ENCODE assay signal across 8 cellular contexts in genomic region chr15:101277038-101277822, GRCh38. TPM values are rescaled to one million over a fixed set of nuclear protein-coding genes. Genes with fewer than 3 reads are reported as not detected.
DNase-seq lines count a peak whose midpoint lies in the region; ATAC-seq and TF ChIP-seq lines count a peak whose summit lies in the region.

A gene with protein sequence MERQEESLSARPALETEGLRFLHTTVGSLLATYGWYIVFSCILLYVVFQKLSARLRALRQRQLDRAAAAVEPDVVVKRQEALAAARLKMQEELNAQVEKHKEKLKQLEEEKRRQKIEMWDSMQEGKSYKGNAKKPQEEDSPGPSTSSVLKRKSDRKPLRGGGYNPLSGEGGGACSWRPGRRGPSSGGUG (minus strand): TSS chr15:101277485. CDS start chr15:101277417, 68 bp downstream.

- TF ChIP-seq CTCF in LNCaP clone FGC (IDR thresholded peaks at IDR 0.05; ENCODE audit: control insufficient read depth, extremely low read depth, insufficient read depth): no peak
- TF ChIP-seq CTCF in suprapubic skin (IDR thresholded peaks at IDR 0.05): no peak

- H3K4me3 ChIP-seq in LNCaP clone FGC (ENCODE audit: low read depth, low read length) (peak within 1 kb of the TSS; percentile 92), suprapubic skin (peak within 1 kb of the TSS; percentile 77)

- peak in 1 of 2 donors; percentile 83 for TF ChIP-seq POLR2A in suprapubic skin (IDR thresholded peaks at IDR 0.05)

- H3K27me3 ChIP-seq in suprapubic skin: no peaks in the 10 kb centered on the region

- ATAC-seq in SK-N-SH treated with all-trans-retinoic acid at 6 μM for 48 hours: peak; percentile 95

- peak; percentile 60 for TF ChIP-seq EP300 in suprapubic skin (IDR thresholded peaks at IDR 0.05)

- no peaks in the 10 kb centered on the region for H3K9me3 ChIP-seq in suprapubic skin

- peaks cover 57% of the 10 kb centered on the region for H3K36me3 ChIP-seq in suprapubic skin

- peak; percentile 82 for DNase-seq in GDM1 (lab: John Stamatoyannopoulos, UW)
- DNase-seq in GOT3 (lab: John Stamatoyannopoulos, UW): peak; percentile 72
- no peak for DNase-seq in LNCaP clone FGC (ENCODE audit: low read depth)
- DNase-seq in activated naive CD4-positive, alpha-beta T cell treated with anti-CD3 and anti-CD28 coated beads, Interleukin-2, amount 50 U/mL, for 16 hours: peak; percentile 89
- DNase-seq in germinal center (ENCODE audit: low spot score): peak; percentile 90
- DNase-seq in occipital lobe (lab: John Stamatoyannopoulos, UW): peak; percentile 80
- peak; percentile 92 to 95 for DNase-seq in suprapubic skin (ENCODE audit: low spot score in 2 of 2)

- WGBS in suprapubic skin: under 1% methylated on average over 35 of the region's 91 CpGs

- peak within 1 kb of the TSS; percentile 87 for H3K27ac ChIP-seq in suprapubic skin

- peaks cover 20% of the 10 kb centered on the region for H3K4me1 ChIP-seq in suprapubic skin

TF ChIP-seq in SK-N-SH treated with all-trans-retinoic acid at 6 μM for 48 hours, 23 proteins besides CTCF, POLR2A, EP300 and RAD21:
- TF ChIP-seq ZFP3 (CRISPR knock-in tag; IDR thresholded peaks at IDR 0.05): peak; percentile 98
- TF ChIP-seq ISL1 (CRISPR knock-in tag; IDR thresholded peaks at IDR 0.05): no peak
- TF ChIP-seq GLIS3 (CRISPR knock-in tag; IDR thresholded peaks at IDR 0.05): no peak
- TF ChIP-seq ARNTL (CRISPR knock-in tag; IDR thresholded peaks at IDR 0.05; ENCODE audit: borderline replicate concordance, low read depth): peak; percentile 51; the same call in 1 of the 2 replicates
- no peak for TF ChIP-seq ZNF565 (CRISPR knock-in tag; conservative IDR thresholded peaks at IDR 0.05; ENCODE audit: low read depth)
- TF ChIP-seq, protein P1, sequence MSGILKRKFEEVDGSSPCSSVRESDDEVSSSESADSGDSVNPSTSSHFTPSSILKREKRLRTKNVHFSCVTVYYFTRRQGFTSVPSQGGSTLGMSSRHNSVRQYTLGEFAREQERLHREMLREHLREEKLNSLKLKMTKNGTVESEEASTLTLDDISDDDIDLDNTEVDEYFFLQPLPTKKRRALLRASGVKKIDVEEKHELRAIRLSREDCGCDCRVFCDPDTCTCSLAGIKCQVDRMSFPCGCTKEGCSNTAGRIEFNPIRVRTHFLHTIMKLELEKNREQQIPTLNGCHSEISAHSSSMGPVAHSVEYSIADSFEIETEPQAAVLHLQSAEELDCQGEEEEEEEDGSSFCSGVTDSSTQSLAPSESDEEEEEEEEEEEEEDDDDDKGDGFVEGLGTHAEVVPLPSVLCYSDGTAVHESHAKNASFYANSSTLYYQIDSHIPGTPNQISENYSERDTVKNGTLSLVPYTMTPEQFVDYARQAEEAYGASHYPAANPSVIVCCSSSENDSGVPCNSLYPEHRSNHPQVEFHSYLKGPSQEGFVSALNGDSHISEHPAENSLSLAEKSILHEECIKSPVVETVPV (CRISPR knock-in tag; IDR thresholded peaks at IDR 0.05): no peak
- no peak for TF ChIP-seq ZFP30 (CRISPR knock-in tag; IDR thresholded peaks at IDR 0.05)
- TF ChIP-seq, protein P2, sequence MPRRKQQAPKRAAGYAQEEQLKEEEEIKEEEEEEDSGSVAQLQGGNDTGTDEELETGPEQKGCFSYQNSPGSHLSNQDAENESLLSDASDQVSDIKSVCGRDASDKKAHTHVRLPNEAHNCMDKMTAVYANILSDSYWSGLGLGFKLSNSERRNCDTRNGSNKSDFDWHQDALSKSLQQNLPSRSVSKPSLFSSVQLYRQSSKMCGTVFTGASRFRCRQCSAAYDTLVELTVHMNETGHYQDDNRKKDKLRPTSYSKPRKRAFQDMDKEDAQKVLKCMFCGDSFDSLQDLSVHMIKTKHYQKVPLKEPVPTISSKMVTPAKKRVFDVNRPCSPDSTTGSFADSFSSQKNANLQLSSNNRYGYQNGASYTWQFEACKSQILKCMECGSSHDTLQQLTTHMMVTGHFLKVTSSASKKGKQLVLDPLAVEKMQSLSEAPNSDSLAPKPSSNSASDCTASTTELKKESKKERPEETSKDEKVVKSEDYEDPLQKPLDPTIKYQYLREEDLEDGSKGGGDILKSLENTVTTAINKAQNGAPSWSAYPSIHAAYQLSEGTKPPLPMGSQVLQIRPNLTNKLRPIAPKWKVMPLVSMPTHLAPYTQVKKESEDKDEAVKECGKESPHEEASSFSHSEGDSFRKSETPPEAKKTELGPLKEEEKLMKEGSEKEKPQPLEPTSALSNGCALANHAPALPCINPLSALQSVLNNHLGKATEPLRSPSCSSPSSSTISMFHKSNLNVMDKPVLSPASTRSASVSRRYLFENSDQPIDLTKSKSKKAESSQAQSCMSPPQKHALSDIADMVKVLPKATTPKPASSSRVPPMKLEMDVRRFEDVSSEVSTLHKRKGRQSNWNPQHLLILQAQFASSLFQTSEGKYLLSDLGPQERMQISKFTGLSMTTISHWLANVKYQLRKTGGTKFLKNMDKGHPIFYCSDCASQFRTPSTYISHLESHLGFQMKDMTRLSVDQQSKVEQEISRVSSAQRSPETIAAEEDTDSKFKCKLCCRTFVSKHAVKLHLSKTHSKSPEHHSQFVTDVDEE (CRISPR knock-in tag; IDR thresholded peaks at IDR 0.05): no peak

RNA-seq across cellular contexts. Expression of the gene that starts here (rescaled TPM):
- total RNA-seq in occipital lobe (40.1 TPM), suprapubic skin (10 to 100 TPM; 39.8 to 88.3 (median 50.2) TPM)
